ENCODE assay signal across 9 cellular contexts in genomic region chr4:9820343-9820742, GRCh38. TPM values are rescaled to one million over a fixed set of nuclear protein-coding genes. Genes with fewer than 3 reads are reported as not detected.
"Had no signal": no experiment of that assay in that cellular context is flagged by ENCODE, and none has a peak within 500 bp of the region (broad histone marks: within the 10 kb centered on the region; RNA-seq: fewer than 3 reads in every experiment).

No MANE protein-coding gene starts in this region.

- H3K4me3 ChIP-seq: GM12878 had no signal

- ATAC-seq: GM12878 had no signal

- FAIRE-seq: G401.6, GM12878, GM12891, GM12892, GM18507, GM19239 had no signal

- DNase-seq: GDM1, GF-D8 had no signal

RNA-seq across cellular contexts. Expression of gene DRD5, which starts 38.9 kb away (rescaled TPM):
- total RNA-seq: G401, GM12878 had no signal
- polyA plus RNA-seq: GM12878 had no signal
